12 cellular contexts compared by ENCODE assay signal in genomic region chr2:233261819-233262555, GRCh38. TPM values are rescaled to one million over a fixed set of nuclear protein-coding genes. Genes with fewer than 3 reads are reported as not detected.
DNase-seq lines count a peak whose midpoint lies in the region; ATAC-seq and TF ChIP-seq lines count a peak whose summit lies in the region.
"Had no signal": no experiment of that assay in that cellular context is flagged by ENCODE, and none has a peak within 500 bp of the region (broad histone marks: within the 10 kb centered on the region; RNA-seq: fewer than 3 reads in every experiment).

No MANE protein-coding gene starts in this region.

- no peaks in the 10 kb centered on the region for H3K4me1 ChIP-seq in psoas muscle
- H3K4me1 ChIP-seq: lower lobe of right lung had no signal

- TF ChIP-seq CTCF in psoas muscle (IDR thresholded peaks at IDR 0.05) = no peak

- H3K36me3 ChIP-seq in psoas muscle (ENCODE audit: insufficient read depth in 1 of 2, low read depth in 1 of 2) = peaks cover 17 to 100% of the 10 kb centered on the region in 2 donors

- H3K36me3 Mint-ChIP-seq in naive thymus-derived CD8-positive, alpha-beta T cell = peaks cover 10 to 99% (median 44%) of the 10 kb centered on the region in 3 donors

- 89 to 91% (median 90%) methylated on average over 9 of the region's 9 CpGs for WGBS in psoas muscle, 3 donors

- TF ChIP-seq POLR2A in GM18505 (IDR thresholded peaks at IDR 0.05; ENCODE audit: borderline replicate concordance, extremely low read depth, insufficient read depth, insufficient read length) = no peak

- no peaks in the 10 kb centered on the region for H3K27me3 ChIP-seq in psoas muscle (ENCODE audit: insufficient read depth in 3 of 3, low read length in 2 of 3)

- no peak overlapping the region for H3K27ac ChIP-seq in psoas muscle
- H3K27ac ChIP-seq: lower lobe of right lung had no signal

- intact Hi-C loops in psoas muscle (cut with DNase I) = no loop called here

- H3K9me3 ChIP-seq in psoas muscle = no peaks in the 10 kb centered on the region
- H3K9me3 ChIP-seq: lower lobe of right lung had no signal

- no peaks in the 10 kb centered on the region for H3K27me3 Mint-ChIP-seq in naive thymus-derived CD8-positive, alpha-beta T cell

- peaks cover 36 to 76% (median 62%) of the 10 kb centered on the region in 4 donors for H3K4me1 Mint-ChIP-seq in naive thymus-derived CD8-positive, alpha-beta T cell

- ATAC-seq in GM18505 (IDR thresholded peaks at IDR 0.05; ENCODE audit: unreplicated experiment) (peak; percentile 59), GM21423 (IDR thresholded peaks at IDR 0.05; ENCODE audit: unreplicated experiment) (peak; percentile 52), HG03439 (IDR thresholded peaks at IDR 0.05; ENCODE audit: unreplicated experiment) (peak; percentile 67), psoas muscle (no peak)
- no peak for ATAC-seq in naive thymus-derived CD8-positive, alpha-beta T cell
- ATAC-seq: activated T-cell treated with anti-CD3 and anti-CD28 coated beads, Interleukin-2, amount 50 U/mL, for 4 hours; lower lobe of right lung had no signal

- no peaks in the 10 kb centered on the region for H3K9me3 Mint-ChIP-seq in naive thymus-derived CD8-positive, alpha-beta T cell
- H3K9me3 Mint-ChIP-seq: activated T-cell treated with anti-CD3 and anti-CD28 coated beads, Interleukin-2, amount 50 U/mL, for 4 hours had no signal

- peak overlapping the region in 2 of 10 donors; percentile 10 to 46 for H3K4me3 Mint-ChIP-seq in naive thymus-derived CD8-positive, alpha-beta T cell
- H3K4me3 Mint-ChIP-seq: activated T-cell treated with anti-CD3 and anti-CD28 coated beads, Interleukin-2, amount 50 U/mL, for 4 hours had no signal

- POLR2A ChIA-PET in naive thymus-derived CD8-positive, alpha-beta T cell (lab: Charles Lee) = interaction anchor here (0.6 kb wide), 1 partner anchor 209 kb away, joined by 4 read pairs; no protein-coding TSS in a partner anchor

- no peak overlapping the region for H3K4me3 ChIP-seq in psoas muscle
- H3K4me3 ChIP-seq: lower lobe of right lung had no signal

- peak overlapping the region; percentile 78 to 97 (median 90) for H3K27ac Mint-ChIP-seq in naive thymus-derived CD8-positive, alpha-beta T cell

- no peak for DNase-seq in naive thymus-derived CD8-positive, alpha-beta T cell
- DNase-seq in psoas muscle (no peak), ecto neural progenitor cell (ENCODE audit: low spot score) (no peak), NCI-H2196 (lab: John Stamatoyannopoulos, UW; ENCODE audit: unreplicated experiment) (no peak)
- DNase-seq: activated T-cell treated with anti-CD3 and anti-CD28 coated beads, Interleukin-2, amount 50 U/mL, for 4 hours; cortex of kidney; lower lobe of right lung; NCI-H1417 had no signal

RNA-seq across cellular contexts. Expression of gene ATG16L1, which starts 10.5 kb away (rescaled TPM):
- 10 to 100 TPM; 76.4 to 78.5 TPM for total RNA-seq in naive thymus-derived CD8-positive, alpha-beta T cell
- 10 to 100 TPM; 12.4 to 19.3 (median 15.7) TPM for polyA plus RNA-seq in naive thymus-derived CD8-positive, alpha-beta T cell
- 10 to 100 TPM; 14.3 to 26.3 (median 22.1) TPM for total RNA-seq in psoas muscle
- polyA plus RNA-seq in psoas muscle = 10 to 100 TPM; 15.1 to 46.3 (median 24.0) TPM

RNA-seq across cellular contexts. Expression of gene SAG, which starts 45.6 kb away (rescaled TPM):
- 1 to 10 TPM in 1 of 2 experiments, not detected in 1; 1.2 TPM for total RNA-seq in naive thymus-derived CD8-positive, alpha-beta T cell
- polyA plus RNA-seq in naive thymus-derived CD8-positive, alpha-beta T cell = not detected
- not detected for total RNA-seq in psoas muscle
- not detected for polyA plus RNA-seq in psoas muscle
- total RNA-seq: activated T-cell treated with anti-CD3 and anti-CD28 coated beads, Interleukin-2, amount 50 U/mL, for 4 hours; Daoy; lower lobe of right lung had no signal

Comparison
In these comparisons a context has a peak if more than half of its experiments do, and no peak if none do; other contexts are left out.
1. ATAC-seq: peak in GM18505 (single experiment), GM21423 (single experiment) and HG03439 (single experiment); none in naive thymus-derived CD8-positive, alpha-beta T cell (0 of 2) and psoas muscle (0 of 4).